ENCODE assay signal across 8 cellular contexts in the genomic region with DNA sequence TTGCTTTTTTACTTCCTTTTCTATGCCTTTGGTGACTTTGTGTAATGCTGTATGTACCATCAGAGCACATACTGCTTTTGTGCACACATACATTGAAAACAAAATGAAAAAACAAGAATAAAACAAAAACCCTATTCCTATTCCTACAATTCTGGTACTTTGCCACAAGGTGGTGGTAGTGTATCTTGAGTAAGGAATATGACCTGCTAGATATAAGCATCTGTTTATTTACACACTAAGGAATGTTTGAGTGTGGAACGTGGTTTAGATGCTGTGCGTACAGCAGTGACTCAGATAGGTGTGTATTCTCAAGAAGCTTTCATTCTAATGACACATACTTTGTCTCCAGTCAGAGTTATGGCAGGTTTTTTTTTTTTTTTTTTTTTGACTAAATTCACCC.
DNase-seq lines count a peak whose midpoint lies in the region; ATAC-seq and TF ChIP-seq lines count a peak whose summit lies in the region.
"Had no signal": no experiment of that assay in that cellular context is flagged by ENCODE, and none has a peak within 500 bp of the region (broad histone marks: within the 10 kb centered on the region; RNA-seq: fewer than 3 reads in every experiment).

No MANE protein-coding gene starts in this region.

- peak; percentile 43 for TF ChIP-seq CTCF in HL-60 (IDR thresholded peaks at IDR 0.05; ENCODE audit: insufficient read depth, low read length)

- peaks cover 6% of the 10 kb centered on the region for H3K36me3 Mint-ChIP-seq in activated CD4-positive, alpha-beta memory T cell treated with anti-CD3 and anti-CD28 coated beads, Interleukin-2, amount 10 ng/mL, durations not matched to agents 7 days and 5 days (ENCODE audit: low read depth)

- POLR2A ChIA-PET in activated CD4-positive, alpha-beta memory T cell treated with anti-CD3 and anti-CD28 coated beads, Interleukin-2, amount 10 ng/mL, durations not matched to agents 7 days and 5 days (lab: Charles Lee), result interaction anchor here (0.7 to 5.4 kb wide), 7 partner anchors 37 to 895 kb away, joined by 3 to 37 read pairs (median 5); a partner anchor contains a TSS

- CTCF ChIA-PET in activated CD4-positive, alpha-beta memory T cell treated with anti-CD3 and anti-CD28 coated beads, Interleukin-2, amount 10 ng/mL, durations not matched to agents 7 days and 5 days (lab: Charles Lee), result interaction anchor here (0.6 to 3.8 kb wide), 17 partner anchors 16 to 1289 kb away, joined by 3 to 50 read pairs (median 4); no protein-coding TSS in a partner anchor

- H3K4me1 Mint-ChIP-seq in activated CD4-positive, alpha-beta memory T cell treated with anti-CD3 and anti-CD28 coated beads, Interleukin-2, amount 10 ng/mL, durations not matched to agents 7 days and 5 days, result peaks cover 13% of the 10 kb centered on the region

- H3K27ac ChIP-seq in HL-60 (replicated peaks), result no peak overlapping the region

- H3K27me3 Mint-ChIP-seq in activated CD4-positive, alpha-beta memory T cell treated with anti-CD3 and anti-CD28 coated beads, Interleukin-2, amount 10 ng/mL, durations not matched to agents 7 days and 5 days, result no peaks in the 10 kb centered on the region
- H3K27me3 Mint-ChIP-seq: activated naive CD8-positive, alpha-beta T cell had no signal

- peak; percentile 82 for DNase-seq in DMS53 (lab: John Stamatoyannopoulos, UW)
- DNase-seq in HL-60 (ENCODE audit: low read depth in 1 of 2, low spot score in 1 of 2), result peak; percentile 1 to 2
- peak; percentile 27 for DNase-seq in activated CD4-positive, alpha-beta memory T cell treated with anti-CD3 and anti-CD28 coated beads, Interleukin-2, amount 10 ng/mL, durations not matched to agents 7 days and 5 days
- DNase-seq in lung microvascular endothelial cell (ENCODE audit: low read depth in 2 of 2), result peak; percentile 8 to 12
- DNase-seq in amygdala (lab: John Stamatoyannopoulos, UW), result no peak
- DNase-seq in globus pallidus (ENCODE audit: low spot score), result no peak

- H3K4me3 ChIP-seq in HL-60 (replicated peaks; ENCODE audit: insufficient read depth, low read length), result no peak overlapping the region

- no peaks in the 10 kb centered on the region for H3K27me3 ChIP-seq in HL-60 (ENCODE audit: insufficient read depth, poor library complexity, severe bottlenecking)

- no peak overlapping the region for H3K4me3 Mint-ChIP-seq in activated CD4-positive, alpha-beta memory T cell treated with anti-CD3 and anti-CD28 coated beads, Interleukin-2, amount 10 ng/mL, durations not matched to agents 7 days and 5 days
- H3K4me3 Mint-ChIP-seq: activated naive CD8-positive, alpha-beta T cell had no signal

- ATAC-seq in HG03442 (IDR thresholded peaks at IDR 0.05; ENCODE audit: unreplicated experiment), result no peak

- peaks cover 1% of the 10 kb centered on the region for H3K9me3 Mint-ChIP-seq in activated CD4-positive, alpha-beta memory T cell treated with anti-CD3 and anti-CD28 coated beads, Interleukin-2, amount 10 ng/mL, durations not matched to agents 7 days and 5 days

- H3K27ac Mint-ChIP-seq in activated CD4-positive, alpha-beta memory T cell treated with anti-CD3 and anti-CD28 coated beads, Interleukin-2, amount 10 ng/mL, durations not matched to agents 7 days and 5 days, result peak overlapping the region; percentile 41
- H3K27ac Mint-ChIP-seq: activated naive CD8-positive, alpha-beta T cell had no signal

Comparison
In these comparisons a context has a peak if more than half of its experiments do, and no peak if none do; other contexts are left out.
1. DNase-seq: peak in DMS53 (single experiment), HL-60 (2 of 2), activated CD4-positive, alpha-beta memory T cell treated with anti-CD3 and anti-CD28 coated beads, Interleukin-2, amount 10 ng/mL, durations not matched to agents 7 days and 5 days (single experiment) and lung microvascular endothelial cell (2 of 2); none in amygdala (0 of 56) and globus pallidus (single experiment).